Comparison of ENCODE assay signal across 19 cellular contexts in genomic region chr7:72391821-72392377, GRCh38.
DNase-seq lines count a peak whose midpoint lies in the region; ATAC-seq lines count a peak whose summit lies in the region.
"Had no signal": no experiment of that assay in that cellular context is flagged by ENCODE, and none has a peak within 500 bp of the region (broad histone marks: within the 10 kb centered on the region; RNA-seq: fewer than 3 reads in every experiment).

No MANE protein-coding gene starts in this region.

- no peak for ATAC-seq in GM19452 (IDR thresholded peaks at IDR 0.05; ENCODE audit: unreplicated experiment)
- ATAC-seq: A549, GM12878 had no signal

- DNase-seq in NCI-H2171 treated with DMSO at 0.1 percent for 48 hours (lab: John Stamatoyannopoulos, UW) = peak; percentile 60
- DNase-seq in NCI-H2171 (lab: John Stamatoyannopoulos, UW) = no peak
- peak; percentile 14 to 79 for DNase-seq in NCI-H524 (lab: John Stamatoyannopoulos, UW)
- peak; percentile 78 to 93 for DNase-seq in cerebellar nuclear complex (lab: John Stamatoyannopoulos, UW)
- peak; percentile 30 for DNase-seq in pons (ENCODE audit: low spot score)
- no peak for DNase-seq in germinal center (ENCODE audit: low spot score)
- DNase-seq: 8988T; ACHN; AML-193; BE2C; CD4-positive, alpha-beta T cell; CD8-positive, alpha-beta memory T cell; DMS153; DND-41; GDM1; GOT3 had no signal

Comparison
In these comparisons a context has a peak if more than half of its experiments do, and no peak if none do; other contexts are left out.
1. DNase-seq: peak in NCI-H2171 treated with DMSO at 0.1 percent for 48 hours (single experiment), NCI-H524 (2 of 2), cerebellar nuclear complex (2 of 2) and pons (single experiment); none in NCI-H2171 (single experiment) and germinal center (single experiment).